1 cellular context compared by ENCODE assay signal in the genomic region with DNA sequence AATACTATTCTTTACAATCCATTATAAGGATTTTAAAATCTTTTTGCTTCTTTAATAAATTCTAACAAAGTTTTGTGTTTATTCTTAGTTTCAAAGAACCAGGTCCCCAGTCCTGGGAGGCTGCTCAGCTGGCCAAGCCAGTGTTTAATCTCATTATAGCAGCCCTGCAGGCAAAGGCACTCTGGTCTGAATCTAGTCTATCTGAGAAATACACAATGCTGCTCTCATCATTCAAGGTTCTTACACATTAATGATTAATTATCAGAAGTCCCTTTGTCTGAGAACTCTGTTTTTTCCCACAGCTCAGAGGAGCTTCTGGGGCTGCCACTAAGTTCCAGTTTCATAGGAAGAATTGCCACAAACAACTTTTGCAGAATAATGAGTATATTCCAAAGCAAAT.
A peak's percentile ranks its signal among the peaks of the same experiment; 100 is the strongest.
TF ChIP-seq lines count a peak whose summit lies in the region.

No MANE protein-coding gene starts in this region.

TF ChIP-seq in HepG2, 621 proteins besides CTCF, POLR2A, EP300 and RAD21 (continued from another document):
- TF ChIP-seq, protein P1, sequence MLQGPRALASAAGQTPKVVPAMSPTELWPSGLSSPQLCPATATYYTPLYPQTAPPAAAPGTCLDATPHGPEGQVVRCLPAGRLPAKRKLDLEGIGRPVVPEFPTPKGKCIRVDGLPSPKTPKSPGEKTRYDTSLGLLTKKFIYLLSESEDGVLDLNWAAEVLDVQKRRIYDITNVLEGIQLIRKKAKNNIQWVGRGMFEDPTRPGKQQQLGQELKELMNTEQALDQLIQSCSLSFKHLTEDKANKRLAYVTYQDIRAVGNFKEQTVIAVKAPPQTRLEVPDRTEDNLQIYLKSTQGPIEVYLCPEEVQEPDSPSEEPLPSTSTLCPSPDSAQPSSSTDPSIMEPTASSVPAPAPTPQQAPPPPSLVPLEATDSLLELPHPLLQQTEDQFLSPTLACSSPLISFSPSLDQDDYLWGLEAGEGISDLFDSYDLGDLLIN (CRISPR knock-in tag; IDR thresholded peaks at IDR 0.05; ENCODE audit: borderline replicate concordance): no peak
- TF ChIP-seq, protein P2, sequence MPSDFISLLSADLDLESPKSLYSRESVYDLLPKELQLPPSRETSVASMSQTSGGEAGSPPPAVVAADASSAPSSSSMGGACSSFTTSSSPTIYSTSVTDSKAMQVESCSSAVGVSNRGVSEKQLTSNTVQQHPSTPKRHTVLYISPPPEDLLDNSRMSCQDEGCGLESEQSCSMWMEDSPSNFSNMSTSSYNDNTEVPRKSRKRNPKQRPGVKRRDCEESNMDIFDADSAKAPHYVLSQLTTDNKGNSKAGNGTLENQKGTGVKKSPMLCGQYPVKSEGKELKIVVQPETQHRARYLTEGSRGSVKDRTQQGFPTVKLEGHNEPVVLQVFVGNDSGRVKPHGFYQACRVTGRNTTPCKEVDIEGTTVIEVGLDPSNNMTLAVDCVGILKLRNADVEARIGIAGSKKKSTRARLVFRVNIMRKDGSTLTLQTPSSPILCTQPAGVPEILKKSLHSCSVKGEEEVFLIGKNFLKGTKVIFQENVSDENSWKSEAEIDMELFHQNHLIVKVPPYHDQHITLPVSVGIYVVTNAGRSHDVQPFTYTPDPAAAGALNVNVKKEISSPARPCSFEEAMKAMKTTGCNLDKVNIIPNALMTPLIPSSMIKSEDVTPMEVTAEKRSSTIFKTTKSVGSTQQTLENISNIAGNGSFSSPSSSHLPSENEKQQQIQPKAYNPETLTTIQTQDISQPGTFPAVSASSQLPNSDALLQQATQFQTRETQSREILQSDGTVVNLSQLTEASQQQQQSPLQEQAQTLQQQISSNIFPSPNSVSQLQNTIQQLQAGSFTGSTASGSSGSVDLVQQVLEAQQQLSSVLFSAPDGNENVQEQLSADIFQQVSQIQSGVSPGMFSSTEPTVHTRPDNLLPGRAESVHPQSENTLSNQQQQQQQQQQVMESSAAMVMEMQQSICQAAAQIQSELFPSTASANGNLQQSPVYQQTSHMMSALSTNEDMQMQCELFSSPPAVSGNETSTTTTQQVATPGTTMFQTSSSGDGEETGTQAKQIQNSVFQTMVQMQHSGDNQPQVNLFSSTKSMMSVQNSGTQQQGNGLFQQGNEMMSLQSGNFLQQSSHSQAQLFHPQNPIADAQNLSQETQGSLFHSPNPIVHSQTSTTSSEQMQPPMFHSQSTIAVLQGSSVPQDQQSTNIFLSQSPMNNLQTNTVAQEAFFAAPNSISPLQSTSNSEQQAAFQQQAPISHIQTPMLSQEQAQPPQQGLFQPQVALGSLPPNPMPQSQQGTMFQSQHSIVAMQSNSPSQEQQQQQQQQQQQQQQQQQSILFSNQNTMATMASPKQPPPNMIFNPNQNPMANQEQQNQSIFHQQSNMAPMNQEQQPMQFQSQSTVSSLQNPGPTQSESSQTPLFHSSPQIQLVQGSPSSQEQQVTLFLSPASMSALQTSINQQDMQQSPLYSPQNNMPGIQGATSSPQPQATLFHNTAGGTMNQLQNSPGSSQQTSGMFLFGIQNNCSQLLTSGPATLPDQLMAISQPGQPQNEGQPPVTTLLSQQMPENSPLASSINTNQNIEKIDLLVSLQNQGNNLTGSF (CRISPR knock-in tag; IDR thresholded peaks at IDR 0.05): no peak
- TF ChIP-seq, protein P3, sequence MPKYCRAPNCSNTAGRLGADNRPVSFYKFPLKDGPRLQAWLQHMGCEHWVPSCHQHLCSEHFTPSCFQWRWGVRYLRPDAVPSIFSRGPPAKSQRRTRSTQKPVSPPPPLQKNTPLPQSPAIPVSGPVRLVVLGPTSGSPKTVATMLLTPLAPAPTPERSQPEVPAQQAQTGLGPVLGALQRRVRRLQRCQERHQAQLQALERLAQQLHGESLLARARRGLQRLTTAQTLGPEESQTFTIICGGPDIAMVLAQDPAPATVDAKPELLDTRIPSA (CRISPR knock-in tag; IDR thresholded peaks at IDR 0.05; ENCODE audit: borderline replicate concordance): no peak
- TF ChIP-seq SOX5 (CRISPR knock-in tag; IDR thresholded peaks at IDR 0.05; ENCODE audit: borderline replicate concordance): peak; percentile 16; the same call in 1 of the 2 replicates
- TF ChIP-seq, protein P4, sequence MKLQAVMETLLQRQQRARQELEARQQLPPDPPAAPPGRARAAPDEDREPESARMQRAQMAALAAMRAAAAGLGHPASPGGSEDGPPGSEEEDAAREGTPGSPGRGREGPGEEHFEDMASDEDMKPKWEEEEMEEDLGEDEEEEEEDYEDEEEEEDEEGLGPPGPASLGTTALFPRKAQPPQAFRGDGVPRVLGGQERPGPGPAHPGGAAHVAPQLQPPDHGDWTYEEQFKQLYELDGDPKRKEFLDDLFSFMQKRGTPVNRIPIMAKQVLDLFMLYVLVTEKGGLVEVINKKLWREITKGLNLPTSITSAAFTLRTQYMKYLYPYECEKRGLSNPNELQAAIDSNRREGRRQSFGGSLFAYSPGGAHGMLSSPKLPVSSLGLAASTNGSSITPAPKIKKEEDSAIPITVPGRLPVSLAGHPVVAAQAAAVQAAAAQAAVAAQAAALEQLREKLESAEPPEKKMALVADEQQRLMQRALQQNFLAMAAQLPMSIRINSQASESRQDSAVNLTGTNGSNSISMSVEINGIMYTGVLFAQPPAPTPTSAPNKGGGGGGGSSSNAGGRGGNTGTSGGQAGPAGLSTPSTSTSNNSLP (IDR thresholded peaks at IDR 0.05; ENCODE audit: low read depth, low read length): peak; percentile 84
- TF ChIP-seq ZNF564 (CRISPR knock-in tag; IDR thresholded peaks at IDR 0.05): no peak
- TF ChIP-seq, protein P5, sequence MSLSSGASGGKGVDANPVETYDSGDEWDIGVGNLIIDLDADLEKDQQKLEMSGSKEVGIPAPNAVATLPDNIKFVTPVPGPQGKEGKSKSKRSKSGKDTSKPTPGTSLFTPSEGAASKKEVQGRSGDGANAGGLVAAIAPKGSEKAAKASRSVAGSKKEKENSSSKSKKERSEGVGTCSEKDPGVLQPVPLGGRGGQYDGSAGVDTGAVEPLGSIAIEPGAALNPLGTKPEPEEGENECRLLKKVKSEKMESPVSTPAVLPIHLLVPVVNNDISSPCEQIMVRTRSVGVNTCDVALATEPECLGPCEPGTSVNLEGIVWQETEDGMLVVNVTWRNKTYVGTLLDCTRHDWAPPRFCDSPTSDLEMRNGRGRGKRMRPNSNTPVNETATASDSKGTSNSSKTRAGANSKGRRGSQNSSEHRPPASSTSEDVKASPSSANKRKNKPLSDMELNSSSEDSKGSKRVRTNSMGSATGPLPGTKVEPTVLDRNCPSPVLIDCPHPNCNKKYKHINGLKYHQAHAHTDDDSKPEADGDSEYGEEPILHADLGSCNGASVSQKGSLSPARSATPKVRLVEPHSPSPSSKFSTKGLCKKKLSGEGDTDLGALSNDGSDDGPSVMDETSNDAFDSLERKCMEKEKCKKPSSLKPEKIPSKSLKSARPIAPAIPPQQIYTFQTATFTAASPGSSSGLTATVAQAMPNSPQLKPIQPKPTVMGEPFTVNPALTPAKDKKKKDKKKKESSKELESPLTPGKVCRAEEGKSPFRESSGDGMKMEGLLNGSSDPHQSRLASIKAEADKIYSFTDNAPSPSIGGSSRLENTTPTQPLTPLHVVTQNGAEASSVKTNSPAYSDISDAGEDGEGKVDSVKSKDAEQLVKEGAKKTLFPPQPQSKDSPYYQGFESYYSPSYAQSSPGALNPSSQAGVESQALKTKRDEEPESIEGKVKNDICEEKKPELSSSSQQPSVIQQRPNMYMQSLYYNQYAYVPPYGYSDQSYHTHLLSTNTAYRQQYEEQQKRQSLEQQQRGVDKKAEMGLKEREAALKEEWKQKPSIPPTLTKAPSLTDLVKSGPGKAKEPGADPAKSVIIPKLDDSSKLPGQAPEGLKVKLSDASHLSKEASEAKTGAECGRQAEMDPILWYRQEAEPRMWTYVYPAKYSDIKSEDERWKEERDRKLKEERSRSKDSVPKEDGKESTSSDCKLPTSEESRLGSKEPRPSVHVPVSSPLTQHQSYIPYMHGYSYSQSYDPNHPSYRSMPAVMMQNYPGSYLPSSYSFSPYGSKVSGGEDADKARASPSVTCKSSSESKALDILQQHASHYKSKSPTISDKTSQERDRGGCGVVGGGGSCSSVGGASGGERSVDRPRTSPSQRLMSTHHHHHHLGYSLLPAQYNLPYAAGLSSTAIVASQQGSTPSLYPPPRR (CRISPR knock-in tag; IDR thresholded peaks at IDR 0.05; ENCODE audit: borderline replicate concordance): no peak
- no peak for TF ChIP-seq ZNF816 (CRISPR knock-in tag; IDR thresholded peaks at IDR 0.05; ENCODE audit: borderline replicate concordance)
- TF ChIP-seq ZMYM4 (CRISPR knock-in tag; IDR thresholded peaks at IDR 0.05): no peak
- TF ChIP-seq, protein P6, sequence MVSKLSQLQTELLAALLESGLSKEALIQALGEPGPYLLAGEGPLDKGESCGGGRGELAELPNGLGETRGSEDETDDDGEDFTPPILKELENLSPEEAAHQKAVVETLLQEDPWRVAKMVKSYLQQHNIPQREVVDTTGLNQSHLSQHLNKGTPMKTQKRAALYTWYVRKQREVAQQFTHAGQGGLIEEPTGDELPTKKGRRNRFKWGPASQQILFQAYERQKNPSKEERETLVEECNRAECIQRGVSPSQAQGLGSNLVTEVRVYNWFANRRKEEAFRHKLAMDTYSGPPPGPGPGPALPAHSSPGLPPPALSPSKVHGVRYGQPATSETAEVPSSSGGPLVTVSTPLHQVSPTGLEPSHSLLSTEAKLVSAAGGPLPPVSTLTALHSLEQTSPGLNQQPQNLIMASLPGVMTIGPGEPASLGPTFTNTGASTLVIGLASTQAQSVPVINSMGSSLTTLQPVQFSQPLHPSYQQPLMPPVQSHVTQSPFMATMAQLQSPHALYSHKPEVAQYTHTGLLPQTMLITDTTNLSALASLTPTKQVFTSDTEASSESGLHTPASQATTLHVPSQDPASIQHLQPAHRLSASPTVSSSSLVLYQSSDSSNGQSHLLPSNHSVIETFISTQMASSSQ (IDR thresholded peaks at IDR 0.05; ENCODE audit: low read depth): peak; percentile 58
- TF ChIP-seq, protein P6 (CRISPR knock-in tag; IDR thresholded peaks at IDR 0.05; ENCODE audit: borderline replicate concordance): no peak
- no peak for TF ChIP-seq SOX13 (IDR thresholded peaks at IDR 0.05)
- TF ChIP-seq SOX13 (CRISPR knock-in tag; conservative IDR thresholded peaks at IDR 0.05 in 1 of 2, IDR thresholded peaks at IDR 0.05 in 1 of 2): peak in 1 of 2 experiments; percentile 58; a peak in 2 of 4 replicates
- TF ChIP-seq MIXL1 (CRISPR knock-in tag; IDR thresholded peaks at IDR 0.05): 0 out of 2 replicates have a peak, but pooled peaks have one; percentile 14
